30 cellular contexts compared by ENCODE assay signal in genomic region chr17:72039490-72039889, GRCh38.
"Had no signal": no experiment of that assay in that cellular context is flagged by ENCODE, and none has a peak within 500 bp of the region (broad histone marks: within the 10 kb centered on the region; RNA-seq: fewer than 3 reads in every experiment).

No MANE protein-coding gene starts in this region.

- DNase-seq: activated CD4-positive, alpha-beta memory T cell treated with anti-CD3 and anti-CD28 coated beads for 36 hours; activated CD4-positive, alpha-beta T cell treated with anti-CD3 and anti-CD28 coated beads for 36 hours; activated CD4-positive, alpha-beta T cell treated with anti-CD3 and anti-CD28 coated beads, Interleukin-2, amount 10 ng/mL, durations not matched to agents 24 days and 14 days; activated CD4-positive, CD25-positive, alpha-beta regulatory T cell; activated CD4-positive, CD25-positive, alpha-beta regulatory T cell treated with anti-CD3 and anti-CD28 coated beads, Interleukin-2, amount 50 U/mL, for 72 hours; activated CD8-positive, alpha-beta memory T cell treated with anti-CD3 and anti-CD28 coated beads, Interleukin-2, amount 10 ng/mL, durations not matched to agents 7 days and 5 days; activated CD8-positive, alpha-beta memory T cell treated with anti-CD3 and anti-CD28 coated beads, Interleukin-2, amount 50 U/mL, for 4 hours; activated CD8-positive, alpha-beta T cell treated with anti-CD3 and anti-CD28 coated beads, Interleukin-2, amount 10 ng/mL, durations not matched to agents 7 days and 5 days; activated effector memory CD4-positive, alpha-beta T cell treated with anti-CD3 and anti-CD28 coated beads, Interleukin-2, amount 50 U/mL, for 16 hours; activated naive CD4-positive, alpha-beta T cell treated with anti-CD3 and anti-CD28 coated beads for 36 hours; activated naive CD8-positive, alpha-beta T cell treated with anti-CD3 and anti-CD28 coated beads for 36 hours; activated naive CD8-positive, alpha-beta T cell treated with anti-CD3 and anti-CD28 coated beads, Interleukin-2, amount 50 U/mL, for 24 hours; activated T-cell treated with anti-CD3 and anti-CD28 coated beads, Interleukin-2, amount 50 U/mL, for 1 hour; activated T-cell treated with anti-CD3 and anti-CD28 coated beads, Interleukin-2, amount 50 U/mL, for 48 hours; adrenal gland; central memory CD4-positive, alpha-beta T cell; cerebellar nuclear complex; effector CD4-positive, alpha-beta T cell; effector memory CD8-positive, alpha-beta T cell; erythroblast; foreskin melanocyte; heart right ventricle; T-helper 1 cell; T-helper 17 cell had no signal

- H3K9me3 ChIP-seq: adrenal gland, ascending aorta, breast epithelium, esophagus muscularis mucosa, gastroesophageal sphincter, heart right ventricle had no signal

- H3K4me3 ChIP-seq: adrenal gland, ascending aorta, breast epithelium, cardiac muscle cell, coronary artery, esophagus muscularis mucosa, gastroesophageal sphincter, heart right ventricle had no signal

- H3K36me3 ChIP-seq: adrenal gland, ascending aorta, breast epithelium, cardiac muscle cell, esophagus muscularis mucosa, gastroesophageal sphincter, heart right ventricle had no signal

- ATAC-seq: activated CD4-positive, alpha-beta T cell treated with anti-CD3 and anti-CD28 coated beads for 36 hours; activated CD8-positive, alpha-beta memory T cell treated with anti-CD3 and anti-CD28 coated beads, Interleukin-2, amount 10 ng/mL, durations not matched to agents 7 days and 5 days; activated CD8-positive, alpha-beta T cell treated with anti-CD3 and anti-CD28 coated beads, Interleukin-2, amount 10 ng/mL, durations not matched to agents 7 days and 5 days; activated naive CD8-positive, alpha-beta T cell treated with anti-CD3 and anti-CD28 coated beads, Interleukin-2, amount 50 U/mL, for 24 hours; effector memory CD8-positive, alpha-beta T cell; gastroesophageal sphincter; T-helper 17 cell had no signal

- H3K4me1 ChIP-seq: adrenal gland, ascending aorta, breast epithelium, esophagus muscularis mucosa, gastroesophageal sphincter, heart right ventricle had no signal

- H3K27ac ChIP-seq: adrenal gland, ascending aorta, breast epithelium, cardiac muscle cell, coronary artery, esophagus muscularis mucosa, gastroesophageal sphincter, heart right ventricle had no signal

- H3K27me3 ChIP-seq: adrenal gland, ascending aorta, breast epithelium, cardiac muscle cell had no signal
